In the genomic region with DNA sequence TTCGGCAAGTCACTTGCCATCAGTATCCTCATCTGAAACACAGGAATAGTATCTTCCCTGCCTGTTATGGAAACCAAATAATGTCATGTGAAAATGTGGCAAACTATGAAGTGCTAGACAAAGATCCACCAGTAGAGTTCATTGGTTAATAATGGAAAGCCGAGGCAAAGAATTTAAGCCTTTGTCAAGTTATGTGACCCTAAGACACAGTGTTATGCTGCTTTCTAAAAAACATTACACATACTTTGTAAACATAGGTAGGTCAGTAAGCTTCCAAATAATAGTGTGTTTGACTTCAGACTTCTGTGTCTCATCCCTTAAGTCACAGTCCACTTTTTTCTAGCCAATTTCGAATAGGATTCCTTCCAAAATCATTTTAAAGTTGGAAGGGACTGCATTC, we compare ENCODE assay signal across 2 cellular contexts.
TF ChIP-seq lines count a peak whose summit lies in the region.

No MANE protein-coding gene starts in this region.

TF ChIP-seq in GM23338, 12 proteins besides CTCF, POLR2A, EP300 and RAD21:
- TF ChIP-seq, protein P1, sequence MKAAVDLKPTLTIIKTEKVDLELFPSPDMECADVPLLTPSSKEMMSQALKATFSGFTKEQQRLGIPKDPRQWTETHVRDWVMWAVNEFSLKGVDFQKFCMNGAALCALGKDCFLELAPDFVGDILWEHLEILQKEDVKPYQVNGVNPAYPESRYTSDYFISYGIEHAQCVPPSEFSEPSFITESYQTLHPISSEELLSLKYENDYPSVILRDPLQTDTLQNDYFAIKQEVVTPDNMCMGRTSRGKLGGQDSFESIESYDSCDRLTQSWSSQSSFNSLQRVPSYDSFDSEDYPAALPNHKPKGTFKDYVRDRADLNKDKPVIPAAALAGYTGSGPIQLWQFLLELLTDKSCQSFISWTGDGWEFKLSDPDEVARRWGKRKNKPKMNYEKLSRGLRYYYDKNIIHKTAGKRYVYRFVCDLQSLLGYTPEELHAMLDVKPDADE (IDR thresholded peaks at IDR 0.05): no peak
- TF ChIP-seq ZNF114 (CRISPR knock-in tag; IDR thresholded peaks at IDR 0.05) (no peak), EZH2phosphoT487 (IDR thresholded peaks at IDR 0.05; ENCODE audit: unreplicated experiment) (no peak), CREB1 (CRISPR knock-in tag; IDR thresholded peaks at IDR 0.05; ENCODE audit: low read depth) (no peak), JUNB (IDR thresholded peaks at IDR 0.05; ENCODE audit: unreplicated experiment) (no peak), NANOG (IDR thresholded peaks at IDR 0.05; ENCODE audit: borderline replicate concordance) (no peak), EZH2 (IDR thresholded peaks at IDR 0.05; ENCODE audit: low read depth, unreplicated experiment) (no peak), ZNF331 (CRISPR knock-in tag; IDR thresholded peaks at IDR 0.05; ENCODE audit: low read depth) (no peak)
- TF ChIP-seq, protein P2, sequence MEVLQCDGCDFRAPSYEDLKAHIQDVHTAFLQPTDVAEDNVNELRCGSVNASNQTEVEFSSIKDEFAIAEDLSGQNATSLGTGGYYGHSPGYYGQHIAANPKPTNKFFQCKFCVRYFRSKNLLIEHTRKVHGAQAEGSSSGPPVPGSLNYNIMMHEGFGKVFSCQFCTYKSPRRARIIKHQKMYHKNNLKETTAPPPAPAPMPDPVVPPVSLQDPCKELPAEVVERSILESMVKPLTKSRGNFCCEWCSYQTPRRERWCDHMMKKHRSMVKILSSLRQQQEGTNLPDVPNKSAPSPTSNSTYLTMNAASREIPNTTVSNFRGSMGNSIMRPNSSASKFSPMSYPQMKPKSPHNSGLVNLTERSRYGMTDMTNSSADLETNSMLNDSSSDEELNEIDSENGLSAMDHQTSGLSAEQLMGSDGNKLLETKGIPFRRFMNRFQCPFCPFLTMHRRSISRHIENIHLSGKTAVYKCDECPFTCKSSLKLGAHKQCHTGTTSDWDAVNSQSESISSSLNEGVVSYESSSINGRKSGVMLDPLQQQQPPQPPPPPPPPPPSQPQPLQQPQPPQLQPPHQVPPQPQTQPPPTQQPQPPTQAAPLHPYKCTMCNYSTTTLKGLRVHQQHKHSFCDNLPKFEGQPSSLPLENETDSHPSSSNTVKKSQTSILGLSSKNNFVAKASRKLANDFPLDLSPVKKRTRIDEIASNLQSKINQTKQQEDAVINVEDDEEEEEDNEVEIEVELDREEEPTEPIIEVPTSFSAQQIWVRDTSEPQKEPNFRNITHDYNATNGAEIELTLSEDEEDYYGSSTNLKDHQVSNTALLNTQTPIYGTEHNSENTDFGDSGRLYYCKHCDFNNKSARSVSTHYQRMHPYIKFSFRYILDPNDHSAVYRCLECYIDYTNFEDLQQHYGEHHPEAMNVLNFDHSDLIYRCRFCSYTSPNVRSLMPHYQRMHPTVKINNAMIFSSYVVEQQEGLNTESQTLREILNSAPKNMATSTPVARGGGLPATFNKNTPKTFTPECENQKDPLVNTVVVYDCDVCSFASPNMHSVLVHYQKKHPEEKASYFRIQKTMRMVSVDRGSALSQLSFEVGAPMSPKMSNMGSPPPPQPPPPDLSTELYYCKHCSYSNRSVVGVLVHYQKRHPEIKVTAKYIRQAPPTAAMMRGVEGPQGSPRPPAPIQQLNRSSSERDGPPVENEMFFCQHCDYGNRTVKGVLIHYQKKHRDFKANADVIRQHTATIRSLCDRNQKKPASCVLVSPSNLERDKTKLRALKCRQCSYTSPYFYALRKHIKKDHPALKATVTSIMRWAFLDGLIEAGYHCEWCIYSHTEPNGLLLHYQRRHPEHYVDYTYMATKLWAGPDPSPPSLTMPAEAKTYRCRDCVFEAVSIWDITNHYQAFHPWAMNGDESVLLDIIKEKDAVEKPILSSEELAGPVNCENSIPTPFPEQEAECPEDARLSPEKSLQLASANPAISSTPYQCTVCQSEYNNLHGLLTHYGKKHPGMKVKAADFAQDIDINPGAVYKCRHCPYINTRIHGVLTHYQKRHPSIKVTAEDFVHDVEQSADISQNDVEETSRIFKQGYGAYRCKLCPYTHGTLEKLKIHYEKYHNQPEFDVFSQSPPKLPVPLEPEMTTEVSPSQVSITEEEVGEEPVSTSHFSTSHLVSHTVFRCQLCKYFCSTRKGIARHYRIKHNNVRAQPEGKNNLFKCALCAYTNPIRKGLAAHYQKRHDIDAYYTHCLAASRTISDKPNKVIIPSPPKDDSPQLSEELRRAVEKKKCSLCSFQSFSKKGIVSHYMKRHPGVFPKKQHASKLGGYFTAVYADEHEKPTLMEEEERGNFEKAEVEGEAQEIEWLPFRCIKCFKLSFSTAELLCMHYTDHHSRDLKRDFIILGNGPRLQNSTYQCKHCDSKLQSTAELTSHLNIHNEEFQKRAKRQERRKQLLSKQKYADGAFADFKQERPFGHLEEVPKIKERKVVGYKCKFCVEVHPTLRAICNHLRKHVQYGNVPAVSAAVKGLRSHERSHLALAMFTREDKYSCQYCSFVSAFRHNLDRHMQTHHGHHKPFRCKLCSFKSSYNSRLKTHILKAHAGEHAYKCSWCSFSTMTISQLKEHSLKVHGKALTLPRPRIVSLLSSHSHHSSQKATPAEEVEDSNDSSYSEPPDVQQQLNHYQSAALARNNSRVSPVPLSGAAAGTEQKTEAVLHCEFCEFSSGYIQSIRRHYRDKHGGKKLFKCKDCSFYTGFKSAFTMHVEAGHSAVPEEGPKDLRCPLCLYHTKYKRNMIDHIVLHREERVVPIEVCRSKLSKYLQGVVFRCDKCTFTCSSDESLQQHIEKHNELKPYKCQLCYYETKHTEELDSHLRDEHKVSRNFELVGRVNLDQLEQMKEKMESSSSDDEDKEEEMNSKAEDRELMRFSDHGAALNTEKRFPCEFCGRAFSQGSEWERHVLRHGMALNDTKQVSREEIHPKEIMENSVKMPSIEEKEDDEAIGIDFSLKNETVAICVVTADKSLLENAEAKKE (CRISPR knock-in tag; IDR thresholded peaks at IDR 0.05): no peak

TF ChIP-seq in GM12878, 131 proteins besides CTCF, POLR2A, EP300 and RAD21 (continued from another document):
- TF ChIP-seq, protein P3, sequence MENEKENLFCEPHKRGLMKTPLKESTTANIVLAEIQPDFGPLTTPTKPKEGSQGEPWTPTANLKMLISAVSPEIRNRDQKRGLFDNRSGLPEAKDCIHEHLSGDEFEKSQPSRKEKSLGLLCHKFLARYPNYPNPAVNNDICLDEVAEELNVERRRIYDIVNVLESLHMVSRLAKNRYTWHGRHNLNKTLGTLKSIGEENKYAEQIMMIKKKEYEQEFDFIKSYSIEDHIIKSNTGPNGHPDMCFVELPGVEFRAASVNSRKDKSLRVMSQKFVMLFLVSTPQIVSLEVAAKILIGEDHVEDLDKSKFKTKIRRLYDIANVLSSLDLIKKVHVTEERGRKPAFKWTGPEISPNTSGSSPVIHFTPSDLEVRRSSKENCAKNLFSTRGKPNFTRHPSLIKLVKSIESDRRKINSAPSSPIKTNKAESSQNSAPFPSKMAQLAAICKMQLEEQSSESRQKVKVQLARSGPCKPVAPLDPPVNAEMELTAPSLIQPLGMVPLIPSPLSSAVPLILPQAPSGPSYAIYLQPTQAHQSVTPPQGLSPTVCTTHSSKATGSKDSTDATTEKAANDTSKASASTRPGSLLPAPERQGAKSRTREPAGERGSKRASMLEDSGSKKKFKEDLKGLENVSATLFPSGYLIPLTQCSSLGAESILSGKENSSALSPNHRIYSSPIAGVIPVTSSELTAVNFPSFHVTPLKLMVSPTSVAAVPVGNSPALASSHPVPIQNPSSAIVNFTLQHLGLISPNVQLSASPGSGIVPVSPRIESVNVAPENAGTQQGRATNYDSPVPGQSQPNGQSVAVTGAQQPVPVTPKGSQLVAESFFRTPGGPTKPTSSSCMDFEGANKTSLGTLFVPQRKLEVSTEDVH (IDR thresholded peaks at IDR 0.05; ENCODE audit: low read depth, partially characterized antibody): no peak
- TF ChIP-seq YBX1 (IDR thresholded peaks at IDR 0.05): no peak
- TF ChIP-seq, protein P4, sequence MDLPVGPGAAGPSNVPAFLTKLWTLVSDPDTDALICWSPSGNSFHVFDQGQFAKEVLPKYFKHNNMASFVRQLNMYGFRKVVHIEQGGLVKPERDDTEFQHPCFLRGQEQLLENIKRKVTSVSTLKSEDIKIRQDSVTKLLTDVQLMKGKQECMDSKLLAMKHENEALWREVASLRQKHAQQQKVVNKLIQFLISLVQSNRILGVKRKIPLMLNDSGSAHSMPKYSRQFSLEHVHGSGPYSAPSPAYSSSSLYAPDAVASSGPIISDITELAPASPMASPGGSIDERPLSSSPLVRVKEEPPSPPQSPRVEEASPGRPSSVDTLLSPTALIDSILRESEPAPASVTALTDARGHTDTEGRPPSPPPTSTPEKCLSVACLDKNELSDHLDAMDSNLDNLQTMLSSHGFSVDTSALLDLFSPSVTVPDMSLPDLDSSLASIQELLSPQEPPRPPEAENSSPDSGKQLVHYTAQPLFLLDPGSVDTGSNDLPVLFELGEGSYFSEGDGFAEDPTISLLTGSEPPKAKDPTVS (IDR thresholded peaks at IDR 0.05; ENCODE audit: low read depth, low read length): no peak
- TF ChIP-seq BACH1 (IDR thresholded peaks at IDR 0.05; ENCODE audit: borderline replicate concordance): no peak
- TF ChIP-seq RAD51 (IDR thresholded peaks at IDR 0.05): no peak
- TF ChIP-seq SRF (IDR thresholded peaks at IDR 0.05; ENCODE audit: low read depth in 2 of 2, low read length in 2 of 2): no peak
- TF ChIP-seq KLF5 (IDR thresholded peaks at IDR 0.05; ENCODE audit: partially characterized antibody): no peak
- TF ChIP-seq TARDBP (IDR thresholded peaks at IDR 0.05; ENCODE audit: borderline replicate concordance): no peak
- TF ChIP-seq, protein P5, sequence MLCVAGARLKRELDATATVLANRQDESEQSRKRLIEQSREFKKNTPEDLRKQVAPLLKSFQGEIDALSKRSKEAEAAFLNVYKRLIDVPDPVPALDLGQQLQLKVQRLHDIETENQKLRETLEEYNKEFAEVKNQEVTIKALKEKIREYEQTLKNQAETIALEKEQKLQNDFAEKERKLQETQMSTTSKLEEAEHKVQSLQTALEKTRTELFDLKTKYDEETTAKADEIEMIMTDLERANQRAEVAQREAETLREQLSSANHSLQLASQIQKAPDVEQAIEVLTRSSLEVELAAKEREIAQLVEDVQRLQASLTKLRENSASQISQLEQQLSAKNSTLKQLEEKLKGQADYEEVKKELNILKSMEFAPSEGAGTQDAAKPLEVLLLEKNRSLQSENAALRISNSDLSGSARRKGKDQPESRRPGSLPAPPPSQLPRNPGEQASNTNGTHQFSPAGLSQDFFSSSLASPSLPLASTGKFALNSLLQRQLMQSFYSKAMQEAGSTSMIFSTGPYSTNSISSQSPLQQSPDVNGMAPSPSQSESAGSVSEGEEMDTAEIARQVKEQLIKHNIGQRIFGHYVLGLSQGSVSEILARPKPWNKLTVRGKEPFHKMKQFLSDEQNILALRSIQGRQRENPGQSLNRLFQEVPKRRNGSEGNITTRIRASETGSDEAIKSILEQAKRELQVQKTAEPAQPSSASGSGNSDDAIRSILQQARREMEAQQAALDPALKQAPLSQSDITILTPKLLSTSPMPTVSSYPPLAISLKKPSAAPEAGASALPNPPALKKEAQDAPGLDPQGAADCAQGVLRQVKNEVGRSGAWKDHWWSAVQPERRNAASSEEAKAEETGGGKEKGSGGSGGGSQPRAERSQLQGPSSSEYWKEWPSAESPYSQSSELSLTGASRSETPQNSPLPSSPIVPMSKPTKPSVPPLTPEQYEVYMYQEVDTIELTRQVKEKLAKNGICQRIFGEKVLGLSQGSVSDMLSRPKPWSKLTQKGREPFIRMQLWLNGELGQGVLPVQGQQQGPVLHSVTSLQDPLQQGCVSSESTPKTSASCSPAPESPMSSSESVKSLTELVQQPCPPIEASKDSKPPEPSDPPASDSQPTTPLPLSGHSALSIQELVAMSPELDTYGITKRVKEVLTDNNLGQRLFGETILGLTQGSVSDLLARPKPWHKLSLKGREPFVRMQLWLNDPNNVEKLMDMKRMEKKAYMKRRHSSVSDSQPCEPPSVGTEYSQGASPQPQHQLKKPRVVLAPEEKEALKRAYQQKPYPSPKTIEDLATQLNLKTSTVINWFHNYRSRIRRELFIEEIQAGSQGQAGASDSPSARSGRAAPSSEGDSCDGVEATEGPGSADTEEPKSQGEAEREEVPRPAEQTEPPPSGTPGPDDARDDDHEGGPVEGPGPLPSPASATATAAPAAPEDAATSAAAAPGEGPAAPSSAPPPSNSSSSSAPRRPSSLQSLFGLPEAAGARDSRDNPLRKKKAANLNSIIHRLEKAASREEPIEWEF (IDR thresholded peaks at IDR 0.05; ENCODE audit: insufficient replicate concordance, low read depth, low read length): no peak
- TF ChIP-seq, protein P6, sequence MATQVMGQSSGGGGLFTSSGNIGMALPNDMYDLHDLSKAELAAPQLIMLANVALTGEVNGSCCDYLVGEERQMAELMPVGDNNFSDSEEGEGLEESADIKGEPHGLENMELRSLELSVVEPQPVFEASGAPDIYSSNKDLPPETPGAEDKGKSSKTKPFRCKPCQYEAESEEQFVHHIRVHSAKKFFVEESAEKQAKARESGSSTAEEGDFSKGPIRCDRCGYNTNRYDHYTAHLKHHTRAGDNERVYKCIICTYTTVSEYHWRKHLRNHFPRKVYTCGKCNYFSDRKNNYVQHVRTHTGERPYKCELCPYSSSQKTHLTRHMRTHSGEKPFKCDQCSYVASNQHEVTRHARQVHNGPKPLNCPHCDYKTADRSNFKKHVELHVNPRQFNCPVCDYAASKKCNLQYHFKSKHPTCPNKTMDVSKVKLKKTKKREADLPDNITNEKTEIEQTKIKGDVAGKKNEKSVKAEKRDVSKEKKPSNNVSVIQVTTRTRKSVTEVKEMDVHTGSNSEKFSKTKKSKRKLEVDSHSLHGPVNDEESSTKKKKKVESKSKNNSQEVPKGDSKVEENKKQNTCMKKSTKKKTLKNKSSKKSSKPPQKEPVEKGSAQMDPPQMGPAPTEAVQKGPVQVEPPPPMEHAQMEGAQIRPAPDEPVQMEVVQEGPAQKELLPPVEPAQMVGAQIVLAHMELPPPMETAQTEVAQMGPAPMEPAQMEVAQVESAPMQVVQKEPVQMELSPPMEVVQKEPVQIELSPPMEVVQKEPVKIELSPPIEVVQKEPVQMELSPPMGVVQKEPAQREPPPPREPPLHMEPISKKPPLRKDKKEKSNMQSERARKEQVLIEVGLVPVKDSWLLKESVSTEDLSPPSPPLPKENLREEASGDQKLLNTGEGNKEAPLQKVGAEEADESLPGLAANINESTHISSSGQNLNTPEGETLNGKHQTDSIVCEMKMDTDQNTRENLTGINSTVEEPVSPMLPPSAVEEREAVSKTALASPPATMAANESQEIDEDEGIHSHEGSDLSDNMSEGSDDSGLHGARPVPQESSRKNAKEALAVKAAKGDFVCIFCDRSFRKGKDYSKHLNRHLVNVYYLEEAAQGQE (IDR thresholded peaks at IDR 0.05; ENCODE audit: low read depth, low read length): no peak
- no peak for TF ChIP-seq ZNF207 (IDR thresholded peaks at IDR 0.05; ENCODE audit: borderline replicate concordance)
- no peak for TF ChIP-seq MEF2B (IDR thresholded peaks at IDR 0.05; ENCODE audit: partially characterized antibody, poor library complexity, severe bottlenecking)
- TF ChIP-seq, protein P7, sequence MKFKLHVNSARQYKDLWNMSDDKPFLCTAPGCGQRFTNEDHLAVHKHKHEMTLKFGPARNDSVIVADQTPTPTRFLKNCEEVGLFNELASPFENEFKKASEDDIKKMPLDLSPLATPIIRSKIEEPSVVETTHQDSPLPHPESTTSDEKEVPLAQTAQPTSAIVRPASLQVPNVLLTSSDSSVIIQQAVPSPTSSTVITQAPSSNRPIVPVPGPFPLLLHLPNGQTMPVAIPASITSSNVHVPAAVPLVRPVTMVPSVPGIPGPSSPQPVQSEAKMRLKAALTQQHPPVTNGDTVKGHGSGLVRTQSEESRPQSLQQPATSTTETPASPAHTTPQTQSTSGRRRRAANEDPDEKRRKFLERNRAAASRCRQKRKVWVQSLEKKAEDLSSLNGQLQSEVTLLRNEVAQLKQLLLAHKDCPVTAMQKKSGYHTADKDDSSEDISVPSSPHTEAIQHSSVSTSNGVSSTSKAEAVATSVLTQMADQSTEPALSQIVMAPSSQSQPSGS (IDR thresholded peaks at IDR 0.05; ENCODE audit: low read length): no peak
